In genomic region chr1:195450794-195451193, GRCh38 we compare ENCODE assay signal across 2 cellular contexts.
A peak's percentile ranks its signal among the peaks of the same experiment; 100 is the strongest.
TF ChIP-seq lines count a peak whose summit lies in the region.

No MANE protein-coding gene starts in this region.

TF ChIP-seq in GM23338, 12 proteins besides CTCF, POLR2A, EP300 and RAD21:
- no peak for TF ChIP-seq ETS1 (IDR thresholded peaks at IDR 0.05)
- TF ChIP-seq REST (IDR thresholded peaks at IDR 0.05; ENCODE audit: unreplicated experiment) = no peak
- TF ChIP-seq ZNF331 (CRISPR knock-in tag; IDR thresholded peaks at IDR 0.05; ENCODE audit: low read depth) = no peak
- no peak for TF ChIP-seq EZH2 (IDR thresholded peaks at IDR 0.05; ENCODE audit: low read depth, unreplicated experiment)
- no peak for TF ChIP-seq ZNF114 (CRISPR knock-in tag; IDR thresholded peaks at IDR 0.05)
- no peak for TF ChIP-seq JUNB (IDR thresholded peaks at IDR 0.05; ENCODE audit: unreplicated experiment)
- TF ChIP-seq ZNF462 (CRISPR knock-in tag; IDR thresholded peaks at IDR 0.05) = no peak
- TF ChIP-seq CREB1 (CRISPR knock-in tag; IDR thresholded peaks at IDR 0.05; ENCODE audit: low read depth) = no peak

TF ChIP-seq in K562, 482 proteins besides CTCF, POLR2A, EP300 and RAD21 (continued from another document):
- TF ChIP-seq ARID1B (IDR thresholded peaks at IDR 0.05) = 0 out of 2 replicates have a peak, but pooled peaks have one; percentile 9
